31 cellular contexts compared by ENCODE assay signal in the genomic region with DNA sequence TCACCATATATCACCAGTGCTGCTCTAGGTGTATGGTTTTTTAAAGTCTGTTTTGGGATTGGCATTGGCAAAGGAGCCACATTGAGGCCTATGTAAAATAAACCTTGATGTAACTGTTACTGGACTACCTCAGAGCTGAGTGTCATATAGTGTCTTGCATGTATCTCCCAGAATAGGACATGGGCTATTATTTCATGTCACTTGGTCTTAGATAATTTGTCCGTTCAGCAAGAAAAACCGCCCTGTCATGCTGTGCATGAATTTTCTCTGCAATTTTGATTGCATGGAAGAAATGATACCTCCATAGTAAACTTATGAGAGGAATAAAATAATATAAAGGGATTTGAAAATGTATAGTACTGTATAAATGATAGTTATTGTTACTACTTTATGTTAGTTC.
"Had no signal": no experiment of that assay in that cellular context is flagged by ENCODE, and none has a peak within 500 bp of the region (broad histone marks: within the 10 kb centered on the region; RNA-seq: fewer than 3 reads in every experiment).

No MANE protein-coding gene starts in this region.

- H3K4me3 Mint-ChIP-seq: activated B cell treated with CpG ODN at 0.5 μM for 24 hours; activated naive CD4-positive, alpha-beta T cell treated with anti-CD3 and anti-CD28 coated beads, Interleukin-2, amount 10 ng/mL, durations not matched to agents 7 days and 5 days; activated T-cell treated with anti-CD3 and anti-CD28 coated beads, Interleukin-2, amount 50 U/mL, for 24 hours; activated T-cell treated with anti-CD3 and anti-CD28 coated beads, Interleukin-2, amount 50 U/mL, for 72 hours; central memory CD8-positive, alpha-beta T cell; dendritic cell treated with granulocyte-macrophage colony-stimulating factor and Interleukin-4, amounts not matched to agents 40 ng/mL and 50 ng/mL, for 4 days; effector memory CD8-positive, alpha-beta T cell; T-helper 17 cell; T-helper 2 cell treated with Interferon-gamma antibody and Interleukin-4, amounts not matched to agents 5 μg/mL and 100 μg/mL, for 36 hours had no signal

- H3K4me3 ChIP-seq: coronary artery, dorsolateral prefrontal cortex, esophagus muscularis mucosa, gastroesophageal sphincter, heart right ventricle, hepatocyte had no signal

- FAIRE-seq: astrocyte, bronchial epithelial cell had no signal

- H2AFZ ChIP-seq: hepatocyte had no signal

- H3K27ac ChIP-seq: brain microvascular endothelial cell, coronary artery, esophagus muscularis mucosa, foreskin keratinocyte, gastroesophageal sphincter, heart right ventricle, hepatocyte, WERI-Rb-1 had no signal

- H3K36me3 ChIP-seq: brain microvascular endothelial cell had no signal

- H3K27me3 Mint-ChIP-seq: activated B cell treated with CpG ODN at 0.5 μM for 24 hours; activated naive CD4-positive, alpha-beta T cell treated with anti-CD3 and anti-CD28 coated beads, Interleukin-2, amount 10 ng/mL, durations not matched to agents 7 days and 5 days; activated T-cell treated with anti-CD3 and anti-CD28 coated beads, Interleukin-2, amount 50 U/mL, for 24 hours; central memory CD8-positive, alpha-beta T cell; dendritic cell treated with granulocyte-macrophage colony-stimulating factor and Interleukin-4, amounts not matched to agents 40 ng/mL and 50 ng/mL, for 4 days; effector memory CD8-positive, alpha-beta T cell; T-helper 17 cell had no signal

- DNase-seq: activated B cell treated with CpG ODN at 0.5 μM for 24 hours; activated CD4-positive, alpha-beta T cell treated with anti-CD3 and anti-CD28 coated beads for 48 hours; activated CD4-positive, alpha-beta T cell treated with anti-CD3 and anti-CD28 coated beads, Interleukin-2, amount 50 U/mL, for 1 hour; activated CD4-positive, alpha-beta T cell treated with anti-CD3 and anti-CD28 coated beads, Interleukin-2, amount 50 U/mL, for 48 hours; activated CD8-positive, alpha-beta memory T cell treated with anti-CD3 and anti-CD28 coated beads, Interleukin-2, amount 50 U/mL, for 48 hours; activated gamma-delta T cell; activated naive CD4-positive, alpha-beta T cell; activated naive CD4-positive, alpha-beta T cell treated with anti-CD3 and anti-CD28 coated beads, Interleukin-2, amount 10 ng/mL, durations not matched to agents 7 days and 5 days; activated T-cell treated with anti-CD3 and anti-CD28 coated beads for 4 hours; activated T-cell treated with anti-CD3 and anti-CD28 coated beads, Interleukin-2, amount 50 U/mL, for 24 hours; activated T-cell treated with anti-CD3 and anti-CD28 coated beads, Interleukin-2, amount 50 U/mL, for 72 hours; amniotic stem cell; anterior cingulate cortex; brain microvascular endothelial cell; dorsolateral prefrontal cortex; effector memory CD8-positive, alpha-beta T cell; foreskin keratinocyte; heart right ventricle; T-helper 17 cell; T1000; WERI-Rb-1 had no signal

- H3K27me3 ChIP-seq: brain microvascular endothelial cell, dorsolateral prefrontal cortex, esophagus muscularis mucosa, foreskin keratinocyte, gastroesophageal sphincter, heart right ventricle, hepatocyte had no signal

- H3K4me1 ChIP-seq: esophagus muscularis mucosa, foreskin keratinocyte, gastroesophageal sphincter, heart right ventricle had no signal

- H3K4me2 ChIP-seq: hepatocyte had no signal

- H3K27ac Mint-ChIP-seq: activated B cell treated with CpG ODN at 0.5 μM for 24 hours; activated naive CD4-positive, alpha-beta T cell treated with anti-CD3 and anti-CD28 coated beads, Interleukin-2, amount 10 ng/mL, durations not matched to agents 7 days and 5 days; activated naive CD4-positive, alpha-beta T cell treated with anti-CD3 and anti-CD28 coated beads, Interleukin-2, amount 50 U/mL, for 72 hours; activated T-cell treated with anti-CD3 and anti-CD28 coated beads, Interleukin-2, amount 50 U/mL, for 24 hours; dendritic cell treated with granulocyte-macrophage colony-stimulating factor and Interleukin-4, amounts not matched to agents 40 ng/mL and 50 ng/mL, for 4 days; T-helper 17 cell; T-helper 2 cell treated with Interferon-gamma antibody and Interleukin-4, amounts not matched to agents 5 μg/mL and 100 μg/mL, for 36 hours had no signal

- H3K79me2 ChIP-seq: hepatocyte had no signal

- H3K4me1 Mint-ChIP-seq: activated naive CD4-positive, alpha-beta T cell treated with anti-CD3 and anti-CD28 coated beads, Interleukin-2, amount 10 ng/mL, durations not matched to agents 7 days and 5 days had no signal

- ATAC-seq: effector memory CD8-positive, alpha-beta T cell; foreskin keratinocyte; gastroesophageal sphincter; heart right ventricle; T-helper 17 cell had no signal
